8 cellular contexts compared by ENCODE assay signal in genomic region chr2:19901458-19902271, GRCh38. TPM values are rescaled to one million over a fixed set of nuclear protein-coding genes. Genes with fewer than 3 reads are reported as not detected.
DNase-seq lines count a peak whose midpoint lies in the region; ATAC-seq and TF ChIP-seq lines count a peak whose summit lies in the region.

Gene TTC32 (minus strand): TSS chr2:19901983. CDS start chr2:19901854, 129 bp downstream.

- peaks cover 13% of the 10 kb centered on the region for H3K36me3 Mint-ChIP-seq in activated CD4-positive, alpha-beta T cell treated with anti-CD3 and anti-CD28 coated beads, Interleukin-2, amount 10 ng/mL, durations not matched to agents 24 days and 14 days (ENCODE audit: low read depth)

- peak within 1 kb of the TSS; percentile 94 for H3K4me3 Mint-ChIP-seq in activated CD4-positive, alpha-beta T cell treated with anti-CD3 and anti-CD28 coated beads, Interleukin-2, amount 10 ng/mL, durations not matched to agents 24 days and 14 days

- intact Hi-C loops in activated CD4-positive, alpha-beta T cell treated with anti-CD3 and anti-CD28 coated beads, Interleukin-2, amount 10 ng/mL, durations not matched to agents 24 days and 14 days (cut with micrococcal nuclease): loop anchor here (1.0 to 10.0 kb wide), 10 partner anchors 8 to 1341 kb away; partner anchors contain the start of genes LAPTM4A, PUM2, RDH14 and RHOB

- H3K9me3 Mint-ChIP-seq in activated CD4-positive, alpha-beta T cell treated with anti-CD3 and anti-CD28 coated beads, Interleukin-2, amount 10 ng/mL, durations not matched to agents 24 days and 14 days: peaks cover 8% of the 10 kb centered on the region

- H3K27me3 Mint-ChIP-seq in activated CD4-positive, alpha-beta T cell treated with anti-CD3 and anti-CD28 coated beads, Interleukin-2, amount 10 ng/mL, durations not matched to agents 24 days and 14 days: peaks cover 13% of the 10 kb centered on the region

- peaks cover 34% of the 10 kb centered on the region for H3K4me1 Mint-ChIP-seq in activated CD4-positive, alpha-beta T cell treated with anti-CD3 and anti-CD28 coated beads, Interleukin-2, amount 10 ng/mL, durations not matched to agents 24 days and 14 days

- peak; percentile 85 for ATAC-seq in GM19351 (IDR thresholded peaks at IDR 0.05; ENCODE audit: unreplicated experiment)
- ATAC-seq in HG03520 (IDR thresholded peaks at IDR 0.05; ENCODE audit: unreplicated experiment): peak; percentile 82

- peak within 1 kb of the TSS; percentile 91 for H3K27ac Mint-ChIP-seq in activated CD4-positive, alpha-beta T cell treated with anti-CD3 and anti-CD28 coated beads, Interleukin-2, amount 10 ng/mL, durations not matched to agents 24 days and 14 days

- TF ChIP-seq CTCF in coronary artery (IDR thresholded peaks at IDR 0.05): no peak

- peak; percentile 84 to 99 (median 96) for DNase-seq in C1 segment of cervical spinal cord (lab: John Stamatoyannopoulos, UW)
- DNase-seq in NCI-H526 treated with DMSO at 0.1 percent for 48 hours (lab: John Stamatoyannopoulos, UW): peak; percentile 93
- DNase-seq in activated CD4-positive, alpha-beta T cell treated with anti-CD3 and anti-CD28 coated beads, Interleukin-2, amount 10 ng/mL, durations not matched to agents 24 days and 14 days: peak; percentile 98
- peak; percentile 94 for DNase-seq in coronary artery (ENCODE audit: low spot score)
- DNase-seq in left kidney (ENCODE audit: low read depth, low spot score): peak; percentile 97
- DNase-seq in stimulated activated CD4-positive, alpha-beta T cell treated with anti-CD3 and anti-CD28 coated beads, Interleukin-1b, Interleukin-23, amount 100 ng/mL, for 48 hours: peak; percentile 92

- H3K4me3 ChIP-seq in coronary artery: peak within 1 kb of the TSS; percentile 83

- peak within 1 kb of the TSS; percentile 93 to 98 for H3K27ac ChIP-seq in coronary artery

RNA-seq across cellular contexts. Expression of gene TTC32, which starts in this region (rescaled TPM):
- 10.5 and 11.0 TPM in 2 replicates for total RNA-seq in activated CD4-positive, alpha-beta T cell treated with anti-CD3 and anti-CD28 coated beads, Interleukin-2, amount 10 ng/mL, durations not matched to agents 24 days and 14 days

Comparison
In these comparisons a context has a peak if more than half of its experiments do, and no peak if none do; other contexts are left out.
1. Peak in every context shown above with its lines: DNase-seq, ATAC-seq, H3K4me3 ChIP-seq and H3K27ac ChIP-seq.